8 cellular contexts compared by ENCODE assay signal in genomic region chr12:116533343-116534248, GRCh38. TPM values are rescaled to one million over a fixed set of nuclear protein-coding genes. Genes with fewer than 3 reads are reported as not detected.
A peak's percentile ranks its signal among the peaks of the same experiment; 100 is the strongest.
DNase-seq lines count a peak whose midpoint lies in the region; ATAC-seq and TF ChIP-seq lines count a peak whose summit lies in the region.

No MANE protein-coding gene starts in this region.

- TF ChIP-seq CTCF in GM23338 (conservative IDR thresholded peaks at IDR 0.05; ENCODE audit: low read depth in 2 of 2) (no peak), right atrium auricular region (IDR thresholded peaks at IDR 0.05) (no peak), prostate gland (IDR thresholded peaks at IDR 0.05) (no peak)

- H3K27me3 Mint-ChIP-seq in GM23338 (ENCODE audit: insufficient read depth, low read depth, poor library complexity), result peaks cover 16% of the 10 kb centered on the region
- H3K27me3 Mint-ChIP-seq in T-helper 1 cell treated with Interleukin-12 subunit alpha and Interleukin-12 subunit beta and Interleukin-4 antibody, amounts not matched to agents 30 μg/mL and 1 μg/mL, for 36 hours (ENCODE audit: low read depth), result peaks cover 10% of the 10 kb centered on the region

- no peaks in the 10 kb centered on the region for H3K9me3 ChIP-seq in right atrium auricular region
- no peaks in the 10 kb centered on the region for H3K9me3 ChIP-seq in prostate gland

- no peaks in the 10 kb centered on the region; the same call in 2 of the 3 replicates for H3K36me3 Mint-ChIP-seq in GM23338 (ENCODE audit: low read depth)
- H3K36me3 Mint-ChIP-seq in T-helper 1 cell treated with Interleukin-12 subunit alpha and Interleukin-12 subunit beta and Interleukin-4 antibody, amounts not matched to agents 30 μg/mL and 1 μg/mL, for 36 hours (ENCODE audit: low read depth), result peaks cover 2% of the 10 kb centered on the region

- peaks cover 32% of the 10 kb centered on the region for H3K4me1 Mint-ChIP-seq in GM23338
- peaks cover 32% of the 10 kb centered on the region for H3K4me1 Mint-ChIP-seq in T-helper 1 cell treated with Interleukin-12 subunit alpha and Interleukin-12 subunit beta and Interleukin-4 antibody, amounts not matched to agents 30 μg/mL and 1 μg/mL, for 36 hours (ENCODE audit: low read depth)

- H3K4me2 ChIP-seq in GM23338, result peak overlapping the region; percentile 94

- no peaks in the 10 kb centered on the region for H3K27me3 ChIP-seq in GM23338 (ENCODE audit: insufficient read depth)
- H3K27me3 ChIP-seq in right atrium auricular region, result no peaks in the 10 kb centered on the region
- no peaks in the 10 kb centered on the region for H3K27me3 ChIP-seq in prostate gland (replicated peaks; ENCODE audit: insufficient read depth)

- WGBS in prostate gland, result under 1% methylated on average over 32 of the region's 32 CpGs

- 0 out of 2 replicates have a peak, but pooled peaks cover 7% of the 10 kb centered on the region for H3F3A ChIP-seq in GM23338 (replicated peaks; ENCODE audit: low read depth)

- peak overlapping the region; percentile 71 for H3K4me3 Mint-ChIP-seq in GM23338
- peak overlapping the region; percentile 85 for H3K4me3 Mint-ChIP-seq in T-helper 1 cell treated with Interleukin-12 subunit alpha and Interleukin-12 subunit beta and Interleukin-4 antibody, amounts not matched to agents 30 μg/mL and 1 μg/mL, for 36 hours

- no peaks in the 10 kb centered on the region for H4K20me1 ChIP-seq in GM23338 (replicated peaks; ENCODE audit: insufficient read depth)

- peaks cover 8% of the 10 kb centered on the region; the same call in 1 of the 2 replicates for H3K4me1 ChIP-seq in GM23338 (ENCODE audit: insufficient read depth)
- peaks cover 0 to 22% of the 10 kb centered on the region in 2 donors for H3K4me1 ChIP-seq in right atrium auricular region
- H3K4me1 ChIP-seq in prostate gland (replicated peaks), result peaks cover 7% of the 10 kb centered on the region

- peak overlapping the region; percentile 91 for H3K27ac Mint-ChIP-seq in GM23338
- H3K27ac Mint-ChIP-seq in T-helper 1 cell treated with Interleukin-12 subunit alpha and Interleukin-12 subunit beta and Interleukin-4 antibody, amounts not matched to agents 30 μg/mL and 1 μg/mL, for 36 hours, result peak overlapping the region; percentile 70

- no peaks in the 10 kb centered on the region for H3K79me2 ChIP-seq in GM23338 (replicated peaks; ENCODE audit: insufficient read depth)

- peak overlapping the region; percentile 88 for H2AFZ ChIP-seq in GM23338

- 0 out of 2 replicates have a peak, but pooled peaks cover 3% of the 10 kb centered on the region for H3K9me2 ChIP-seq in GM23338 (ENCODE audit: insufficient read depth)

- ATAC-seq in GM23338, result peak; percentile 87

- no peaks in the 10 kb centered on the region for H3K9me3 Mint-ChIP-seq in GM23338
- no peaks in the 10 kb centered on the region for H3K9me3 Mint-ChIP-seq in T-helper 1 cell treated with Interleukin-12 subunit alpha and Interleukin-12 subunit beta and Interleukin-4 antibody, amounts not matched to agents 30 μg/mL and 1 μg/mL, for 36 hours

- DNase-seq in DMS114 treated with DMSO at 0.1 percent for 48 hours (lab: John Stamatoyannopoulos, UW; ENCODE audit: unreplicated experiment) (peak; percentile 81), GM23338 (ENCODE audit: low spot score) (peak; percentile 94), NCI-H1092 treated with DMSO at 0.1 percent for 48 hours (lab: John Stamatoyannopoulos, UW) (peak; percentile 49), amniotic stem cell (lab: John Stamatoyannopoulos, UW) (peak; percentile 32), right atrium auricular region (ENCODE audit: low spot score) (no peak), prostate gland (ENCODE audit: low spot score) (peak; percentile 80), ureter (ENCODE audit: low spot score) (peak; percentile 74)

- H3K36me3 ChIP-seq in GM23338 (ENCODE audit: insufficient read depth) (no peaks in the 10 kb centered on the region), right atrium auricular region (no peaks in the 10 kb centered on the region), prostate gland (no peaks in the 10 kb centered on the region)

- TF ChIP-seq POLR2A in prostate gland (IDR thresholded peaks at IDR 0.05), result peak; percentile 48

- intact Hi-C loops in prostate gland (cut with DNase I), result no loop called here

- H3K4me3 ChIP-seq in GM23338 (peak overlapping the region; percentile 90), right atrium auricular region (peak overlapping the region; percentile 48 to 59), prostate gland (peak overlapping the region; percentile 45 to 46)

- H3K27ac ChIP-seq in GM23338 (ENCODE audit: low read depth) (peak overlapping the region; percentile 91), right atrium auricular region (peak overlapping the region in 1 of 2 donors; percentile 61), prostate gland (peak overlapping the region; percentile 75 to 85)

TF ChIP-seq in GM23338, 12 proteins besides CTCF, POLR2A, EP300 and RAD21:
- TF ChIP-seq POLR2AphosphoS5 (IDR thresholded peaks at IDR 0.05; ENCODE audit: low read depth) (peak; percentile 83), NANOG (IDR thresholded peaks at IDR 0.05; ENCODE audit: borderline replicate concordance) (no peak)

RNA-seq across cellular contexts. Expression of gene MAP1LC3B2, which starts 25.6 kb away (rescaled TPM):
- total RNA-seq in GM23338 (2014; rRNA removed; shearing (Covaris generic)), result 0.54 and 1.3 TPM in 2 replicates
- 6.7 and 9.4 TPM in 2 replicates for polyA plus RNA-seq in GM23338 (2016; fragmentation: Nextera tagmentation; extraction: Ambion mirVana)
- total RNA-seq in right atrium auricular region (1 to 10 TPM; 1.0 to 1.4 TPM), prostate gland (1 to 10 TPM in 1 of 2 donors, not detected in 1; 1.6 TPM), ureter (not detected)
